1 cellular context compared by ENCODE assay signal in the genomic region with DNA sequence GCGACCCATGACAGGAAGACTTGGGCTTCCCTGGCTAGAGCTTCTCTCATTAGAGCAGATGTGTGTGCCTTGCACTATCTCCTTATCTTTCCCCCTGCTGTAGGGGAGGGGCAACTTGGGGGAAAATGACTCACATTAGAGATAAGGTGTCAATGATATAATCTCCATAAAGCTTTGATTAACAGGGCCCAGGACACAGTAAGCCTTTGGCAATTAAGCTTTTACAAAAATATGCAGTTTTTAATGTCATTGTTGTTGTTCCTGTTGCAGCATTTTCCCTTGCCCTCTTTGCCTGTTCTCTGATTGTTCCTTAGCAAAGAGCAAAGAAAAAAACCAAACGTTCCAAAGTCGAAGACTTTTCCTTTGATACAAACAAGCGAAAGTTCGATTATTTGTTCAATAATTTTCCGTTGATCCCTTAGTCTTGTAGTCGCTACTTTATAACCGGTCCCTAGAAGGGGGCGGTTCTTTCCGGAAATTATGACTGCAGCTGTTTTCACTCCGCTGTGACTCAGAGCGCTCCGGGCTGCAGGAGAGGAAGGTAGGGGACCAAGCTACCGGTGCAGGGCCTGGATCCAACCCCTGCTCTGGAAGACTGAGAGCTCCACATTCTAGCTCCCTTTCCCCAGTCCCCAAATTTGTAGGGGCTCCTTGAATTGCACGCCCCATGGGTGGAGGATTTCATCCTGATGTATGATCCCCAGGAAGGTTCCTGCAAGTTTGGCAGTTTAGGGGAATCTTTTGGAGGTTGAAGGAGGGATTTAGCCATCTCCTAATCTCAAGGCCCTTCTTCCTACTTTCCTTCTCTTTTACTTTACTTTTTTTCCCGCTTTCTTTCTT.
A peak's percentile ranks its signal among the peaks of the same experiment; 100 is the strongest.
TF ChIP-seq lines count a peak whose summit lies in the region.

A gene with protein sequence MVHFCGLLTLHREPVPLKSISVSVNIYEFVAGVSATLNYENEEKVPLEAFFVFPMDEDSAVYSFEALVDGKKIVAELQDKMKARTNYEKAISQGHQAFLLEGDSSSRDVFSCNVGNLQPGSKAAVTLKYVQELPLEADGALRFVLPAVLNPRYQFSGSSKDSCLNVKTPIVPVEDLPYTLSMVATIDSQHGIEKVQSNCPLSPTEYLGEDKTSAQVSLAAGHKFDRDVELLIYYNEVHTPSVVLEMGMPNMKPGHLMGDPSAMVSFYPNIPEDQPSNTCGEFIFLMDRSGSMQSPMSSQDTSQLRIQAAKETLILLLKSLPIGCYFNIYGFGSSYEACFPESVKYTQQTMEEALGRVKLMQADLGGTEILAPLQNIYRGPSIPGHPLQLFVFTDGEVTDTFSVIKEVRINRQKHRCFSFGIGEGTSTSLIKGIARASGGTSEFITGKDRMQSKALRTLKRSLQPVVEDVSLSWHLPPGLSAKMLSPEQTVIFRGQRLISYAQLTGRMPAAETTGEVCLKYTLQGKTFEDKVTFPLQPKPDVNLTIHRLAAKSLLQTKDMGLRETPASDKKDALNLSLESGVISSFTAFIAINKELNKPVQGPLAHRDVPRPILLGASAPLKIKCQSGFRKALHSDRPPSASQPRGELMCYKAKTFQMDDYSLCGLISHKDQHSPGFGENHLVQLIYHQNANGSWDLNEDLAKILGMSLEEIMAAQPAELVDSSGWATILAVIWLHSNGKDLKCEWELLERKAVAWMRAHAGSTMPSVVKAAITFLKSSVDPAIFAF (plus strand): TSS at position 509 of the 840 bp plus-strand sequence. CDS start 2,062 bp downstream, outside the sequence.

TF ChIP-seq in GM12878, 131 proteins besides CTCF, POLR2A, EP300 and RAD21 (continued from another document and continues in another):
- TF ChIP-seq, protein P1, sequence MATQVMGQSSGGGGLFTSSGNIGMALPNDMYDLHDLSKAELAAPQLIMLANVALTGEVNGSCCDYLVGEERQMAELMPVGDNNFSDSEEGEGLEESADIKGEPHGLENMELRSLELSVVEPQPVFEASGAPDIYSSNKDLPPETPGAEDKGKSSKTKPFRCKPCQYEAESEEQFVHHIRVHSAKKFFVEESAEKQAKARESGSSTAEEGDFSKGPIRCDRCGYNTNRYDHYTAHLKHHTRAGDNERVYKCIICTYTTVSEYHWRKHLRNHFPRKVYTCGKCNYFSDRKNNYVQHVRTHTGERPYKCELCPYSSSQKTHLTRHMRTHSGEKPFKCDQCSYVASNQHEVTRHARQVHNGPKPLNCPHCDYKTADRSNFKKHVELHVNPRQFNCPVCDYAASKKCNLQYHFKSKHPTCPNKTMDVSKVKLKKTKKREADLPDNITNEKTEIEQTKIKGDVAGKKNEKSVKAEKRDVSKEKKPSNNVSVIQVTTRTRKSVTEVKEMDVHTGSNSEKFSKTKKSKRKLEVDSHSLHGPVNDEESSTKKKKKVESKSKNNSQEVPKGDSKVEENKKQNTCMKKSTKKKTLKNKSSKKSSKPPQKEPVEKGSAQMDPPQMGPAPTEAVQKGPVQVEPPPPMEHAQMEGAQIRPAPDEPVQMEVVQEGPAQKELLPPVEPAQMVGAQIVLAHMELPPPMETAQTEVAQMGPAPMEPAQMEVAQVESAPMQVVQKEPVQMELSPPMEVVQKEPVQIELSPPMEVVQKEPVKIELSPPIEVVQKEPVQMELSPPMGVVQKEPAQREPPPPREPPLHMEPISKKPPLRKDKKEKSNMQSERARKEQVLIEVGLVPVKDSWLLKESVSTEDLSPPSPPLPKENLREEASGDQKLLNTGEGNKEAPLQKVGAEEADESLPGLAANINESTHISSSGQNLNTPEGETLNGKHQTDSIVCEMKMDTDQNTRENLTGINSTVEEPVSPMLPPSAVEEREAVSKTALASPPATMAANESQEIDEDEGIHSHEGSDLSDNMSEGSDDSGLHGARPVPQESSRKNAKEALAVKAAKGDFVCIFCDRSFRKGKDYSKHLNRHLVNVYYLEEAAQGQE (IDR thresholded peaks at IDR 0.05; ENCODE audit: low read depth, low read length), result no peak
- peak; percentile 90 for TF ChIP-seq TCF12 (IDR thresholded peaks at IDR 0.05; ENCODE audit: low read depth, low read length)
- TF ChIP-seq SP1 (IDR thresholded peaks at IDR 0.05; ENCODE audit: low read depth, low read length), result peak; percentile 16
- TF ChIP-seq PAX5 (IDR thresholded peaks at IDR 0.05; ENCODE audit: borderline replicate concordance, low read depth, low read length), result no peak
- TF ChIP-seq, protein P2, sequence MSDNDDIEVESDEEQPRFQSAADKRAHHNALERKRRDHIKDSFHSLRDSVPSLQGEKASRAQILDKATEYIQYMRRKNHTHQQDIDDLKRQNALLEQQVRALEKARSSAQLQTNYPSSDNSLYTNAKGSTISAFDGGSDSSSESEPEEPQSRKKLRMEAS (IDR thresholded peaks at IDR 0.05; ENCODE audit: low read depth, low read length), result no peak
- no peak for TF ChIP-seq NR2C2 (IDR thresholded peaks at IDR 0.05; ENCODE audit: borderline replicate concordance, control insufficient read depth, insufficient read length, low read depth)
- peak; percentile 100 for TF ChIP-seq JUNB (IDR thresholded peaks at IDR 0.05)
- TF ChIP-seq, protein P3, sequence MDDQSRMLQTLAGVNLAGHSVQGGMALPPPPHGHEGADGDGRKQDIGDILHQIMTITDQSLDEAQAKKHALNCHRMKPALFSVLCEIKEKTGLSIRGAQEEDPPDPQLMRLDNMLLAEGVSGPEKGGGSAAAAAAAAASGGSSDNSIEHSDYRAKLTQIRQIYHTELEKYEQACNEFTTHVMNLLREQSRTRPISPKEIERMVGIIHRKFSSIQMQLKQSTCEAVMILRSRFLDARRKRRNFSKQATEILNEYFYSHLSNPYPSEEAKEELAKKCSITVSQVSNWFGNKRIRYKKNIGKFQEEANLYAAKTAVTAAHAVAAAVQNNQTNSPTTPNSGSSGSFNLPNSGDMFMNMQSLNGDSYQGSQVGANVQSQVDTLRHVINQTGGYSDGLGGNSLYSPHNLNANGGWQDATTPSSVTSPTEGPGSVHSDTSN (IDR thresholded peaks at IDR 0.05; ENCODE audit: insufficient replicate concordance, low read depth, low read length), result peak; percentile 51
- peak; percentile 83 for TF ChIP-seq TAF1 (IDR thresholded peaks at IDR 0.05; ENCODE audit: borderline replicate concordance, low read depth, low read length)
- TF ChIP-seq, protein P4, sequence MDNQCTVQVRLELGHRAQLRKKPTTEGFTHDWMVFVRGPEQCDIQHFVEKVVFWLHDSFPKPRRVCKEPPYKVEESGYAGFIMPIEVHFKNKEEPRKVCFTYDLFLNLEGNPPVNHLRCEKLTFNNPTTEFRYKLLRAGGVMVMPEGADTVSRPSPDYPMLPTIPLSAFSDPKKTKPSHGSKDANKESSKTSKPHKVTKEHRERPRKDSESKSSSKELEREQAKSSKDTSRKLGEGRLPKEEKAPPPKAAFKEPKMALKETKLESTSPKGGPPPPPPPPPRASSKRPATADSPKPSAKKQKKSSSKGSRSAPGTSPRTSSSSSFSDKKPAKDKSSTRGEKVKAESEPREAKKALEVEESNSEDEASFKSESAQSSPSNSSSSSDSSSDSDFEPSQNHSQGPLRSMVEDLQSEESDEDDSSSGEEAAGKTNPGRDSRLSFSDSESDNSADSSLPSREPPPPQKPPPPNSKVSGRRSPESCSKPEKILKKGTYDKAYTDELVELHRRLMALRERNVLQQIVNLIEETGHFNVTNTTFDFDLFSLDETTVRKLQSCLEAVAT (IDR thresholded peaks at IDR 0.05), result no peak
- TF ChIP-seq, protein P5, sequence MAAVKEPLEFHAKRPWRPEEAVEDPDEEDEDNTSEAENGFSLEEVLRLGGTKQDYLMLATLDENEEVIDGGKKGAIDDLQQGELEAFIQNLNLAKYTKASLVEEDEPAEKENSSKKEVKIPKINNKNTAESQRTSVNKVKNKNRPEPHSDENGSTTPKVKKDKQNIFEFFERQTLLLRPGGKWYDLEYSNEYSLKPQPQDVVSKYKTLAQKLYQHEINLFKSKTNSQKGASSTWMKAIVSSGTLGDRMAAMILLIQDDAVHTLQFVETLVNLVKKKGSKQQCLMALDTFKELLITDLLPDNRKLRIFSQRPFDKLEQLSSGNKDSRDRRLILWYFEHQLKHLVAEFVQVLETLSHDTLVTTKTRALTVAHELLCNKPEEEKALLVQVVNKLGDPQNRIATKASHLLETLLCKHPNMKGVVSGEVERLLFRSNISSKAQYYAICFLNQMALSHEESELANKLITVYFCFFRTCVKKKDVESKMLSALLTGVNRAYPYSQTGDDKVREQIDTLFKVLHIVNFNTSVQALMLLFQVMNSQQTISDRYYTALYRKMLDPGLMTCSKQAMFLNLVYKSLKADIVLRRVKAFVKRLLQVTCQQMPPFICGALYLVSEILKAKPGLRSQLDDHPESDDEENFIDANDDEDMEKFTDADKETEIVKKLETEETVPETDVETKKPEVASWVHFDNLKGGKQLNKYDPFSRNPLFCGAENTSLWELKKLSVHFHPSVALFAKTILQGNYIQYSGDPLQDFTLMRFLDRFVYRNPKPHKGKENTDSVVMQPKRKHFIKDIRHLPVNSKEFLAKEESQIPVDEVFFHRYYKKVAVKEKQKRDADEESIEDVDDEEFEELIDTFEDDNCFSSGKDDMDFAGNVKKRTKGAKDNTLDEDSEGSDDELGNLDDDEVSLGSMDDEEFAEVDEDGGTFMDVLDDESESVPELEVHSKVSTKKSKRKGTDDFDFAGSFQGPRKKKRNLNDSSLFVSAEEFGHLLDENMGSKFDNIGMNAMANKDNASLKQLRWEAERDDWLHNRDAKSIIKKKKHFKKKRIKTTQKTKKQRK (IDR thresholded peaks at IDR 0.05; ENCODE audit: low read depth, low read length), result no peak
- no peak for TF ChIP-seq SMC3 (IDR thresholded peaks at IDR 0.05; ENCODE audit: borderline replicate concordance, low read length)
- 0 out of 2 replicates have a peak, but pooled peaks have one; percentile 14 for TF ChIP-seq SUPT20H (IDR thresholded peaks at IDR 0.05; ENCODE audit: borderline replicate concordance, control insufficient read depth, low read depth, low read length)
- TF ChIP-seq RUNX3 (IDR thresholded peaks at IDR 0.05; ENCODE audit: low read length), result no peak
- TF ChIP-seq, protein P6, sequence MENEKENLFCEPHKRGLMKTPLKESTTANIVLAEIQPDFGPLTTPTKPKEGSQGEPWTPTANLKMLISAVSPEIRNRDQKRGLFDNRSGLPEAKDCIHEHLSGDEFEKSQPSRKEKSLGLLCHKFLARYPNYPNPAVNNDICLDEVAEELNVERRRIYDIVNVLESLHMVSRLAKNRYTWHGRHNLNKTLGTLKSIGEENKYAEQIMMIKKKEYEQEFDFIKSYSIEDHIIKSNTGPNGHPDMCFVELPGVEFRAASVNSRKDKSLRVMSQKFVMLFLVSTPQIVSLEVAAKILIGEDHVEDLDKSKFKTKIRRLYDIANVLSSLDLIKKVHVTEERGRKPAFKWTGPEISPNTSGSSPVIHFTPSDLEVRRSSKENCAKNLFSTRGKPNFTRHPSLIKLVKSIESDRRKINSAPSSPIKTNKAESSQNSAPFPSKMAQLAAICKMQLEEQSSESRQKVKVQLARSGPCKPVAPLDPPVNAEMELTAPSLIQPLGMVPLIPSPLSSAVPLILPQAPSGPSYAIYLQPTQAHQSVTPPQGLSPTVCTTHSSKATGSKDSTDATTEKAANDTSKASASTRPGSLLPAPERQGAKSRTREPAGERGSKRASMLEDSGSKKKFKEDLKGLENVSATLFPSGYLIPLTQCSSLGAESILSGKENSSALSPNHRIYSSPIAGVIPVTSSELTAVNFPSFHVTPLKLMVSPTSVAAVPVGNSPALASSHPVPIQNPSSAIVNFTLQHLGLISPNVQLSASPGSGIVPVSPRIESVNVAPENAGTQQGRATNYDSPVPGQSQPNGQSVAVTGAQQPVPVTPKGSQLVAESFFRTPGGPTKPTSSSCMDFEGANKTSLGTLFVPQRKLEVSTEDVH (IDR thresholded peaks at IDR 0.05; ENCODE audit: low read depth, partially characterized antibody), result no peak
- TF ChIP-seq, protein P7, sequence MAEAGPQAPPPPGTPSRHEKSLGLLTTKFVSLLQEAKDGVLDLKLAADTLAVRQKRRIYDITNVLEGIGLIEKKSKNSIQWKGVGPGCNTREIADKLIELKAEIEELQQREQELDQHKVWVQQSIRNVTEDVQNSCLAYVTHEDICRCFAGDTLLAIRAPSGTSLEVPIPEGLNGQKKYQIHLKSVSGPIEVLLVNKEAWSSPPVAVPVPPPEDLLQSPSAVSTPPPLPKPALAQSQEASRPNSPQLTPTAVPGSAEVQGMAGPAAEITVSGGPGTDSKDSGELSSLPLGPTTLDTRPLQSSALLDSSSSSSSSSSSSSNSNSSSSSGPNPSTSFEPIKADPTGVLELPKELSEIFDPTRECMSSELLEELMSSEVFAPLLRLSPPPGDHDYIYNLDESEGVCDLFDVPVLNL (IDR thresholded peaks at IDR 0.05; ENCODE audit: low read depth, low read length), result no peak
- TF ChIP-seq ZNF24 (IDR thresholded peaks at IDR 0.05), result no peak
- TF ChIP-seq, protein P8, sequence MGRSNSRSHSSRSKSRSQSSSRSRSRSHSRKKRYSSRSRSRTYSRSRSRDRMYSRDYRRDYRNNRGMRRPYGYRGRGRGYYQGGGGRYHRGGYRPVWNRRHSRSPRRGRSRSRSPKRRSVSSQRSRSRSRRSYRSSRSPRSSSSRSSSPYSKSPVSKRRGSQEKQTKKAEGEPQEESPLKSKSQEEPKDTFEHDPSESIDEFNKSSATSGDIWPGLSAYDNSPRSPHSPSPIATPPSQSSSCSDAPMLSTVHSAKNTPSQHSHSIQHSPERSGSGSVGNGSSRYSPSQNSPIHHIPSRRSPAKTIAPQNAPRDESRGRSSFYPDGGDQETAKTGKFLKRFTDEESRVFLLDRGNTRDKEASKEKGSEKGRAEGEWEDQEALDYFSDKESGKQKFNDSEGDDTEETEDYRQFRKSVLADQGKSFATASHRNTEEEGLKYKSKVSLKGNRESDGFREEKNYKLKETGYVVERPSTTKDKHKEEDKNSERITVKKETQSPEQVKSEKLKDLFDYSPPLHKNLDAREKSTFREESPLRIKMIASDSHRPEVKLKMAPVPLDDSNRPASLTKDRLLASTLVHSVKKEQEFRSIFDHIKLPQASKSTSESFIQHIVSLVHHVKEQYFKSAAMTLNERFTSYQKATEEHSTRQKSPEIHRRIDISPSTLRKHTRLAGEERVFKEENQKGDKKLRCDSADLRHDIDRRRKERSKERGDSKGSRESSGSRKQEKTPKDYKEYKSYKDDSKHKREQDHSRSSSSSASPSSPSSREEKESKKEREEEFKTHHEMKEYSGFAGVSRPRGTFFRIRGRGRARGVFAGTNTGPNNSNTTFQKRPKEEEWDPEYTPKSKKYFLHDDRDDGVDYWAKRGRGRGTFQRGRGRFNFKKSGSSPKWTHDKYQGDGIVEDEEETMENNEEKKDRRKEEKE (IDR thresholded peaks at IDR 0.05), result no peak
- TF ChIP-seq, protein P9, sequence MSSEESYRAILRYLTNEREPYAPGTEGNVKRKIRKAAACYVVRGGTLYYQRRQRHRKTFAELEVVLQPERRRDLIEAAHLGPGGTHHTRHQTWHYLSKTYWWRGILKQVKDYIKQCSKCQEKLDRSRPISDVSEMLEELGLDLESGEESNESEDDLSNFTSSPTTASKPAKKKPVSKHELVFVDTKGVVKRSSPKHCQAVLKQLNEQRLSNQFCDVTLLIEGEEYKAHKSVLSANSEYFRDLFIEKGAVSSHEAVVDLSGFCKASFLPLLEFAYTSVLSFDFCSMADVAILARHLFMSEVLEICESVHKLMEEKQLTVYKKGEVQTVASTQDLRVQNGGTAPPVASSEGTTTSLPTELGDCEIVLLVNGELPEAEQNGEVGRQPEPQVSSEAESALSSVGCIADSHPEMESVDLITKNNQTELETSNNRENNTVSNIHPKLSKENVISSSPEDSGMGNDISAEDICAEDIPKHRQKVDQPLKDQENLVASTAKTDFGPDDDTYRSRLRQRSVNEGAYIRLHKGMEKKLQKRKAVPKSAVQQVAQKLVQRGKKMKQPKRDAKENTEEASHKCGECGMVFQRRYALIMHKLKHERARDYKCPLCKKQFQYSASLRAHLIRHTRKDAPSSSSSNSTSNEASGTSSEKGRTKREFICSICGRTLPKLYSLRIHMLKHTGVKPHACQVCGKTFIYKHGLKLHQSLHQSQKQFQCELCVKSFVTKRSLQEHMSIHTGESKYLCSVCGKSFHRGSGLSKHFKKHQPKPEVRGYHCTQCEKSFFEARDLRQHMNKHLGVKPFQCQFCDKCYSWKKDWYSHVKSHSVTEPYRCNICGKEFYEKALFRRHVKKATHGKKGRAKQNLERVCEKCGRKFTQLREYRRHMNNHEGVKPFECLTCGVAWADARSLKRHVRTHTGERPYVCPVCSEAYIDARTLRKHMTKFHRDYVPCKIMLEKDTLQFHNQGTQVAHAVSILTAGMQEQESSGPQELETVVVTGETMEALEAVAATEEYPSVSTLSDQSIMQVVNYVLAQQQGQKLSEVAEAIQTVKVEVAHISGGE (CRISPR knock-in tag; IDR thresholded peaks at IDR 0.05), result no peak
- no peak for TF ChIP-seq MTA3 (IDR thresholded peaks at IDR 0.05; ENCODE audit: borderline replicate concordance, low read length)
